In genomic region chr3:56323986-56324420, GRCh38 we compare ENCODE assay signal across 11 cellular contexts.
DNase-seq lines count a peak whose midpoint lies in the region; ATAC-seq, FAIRE-seq and TF ChIP-seq lines count a peak whose summit lies in the region.
"Had no signal": no experiment of that assay in that cellular context is flagged by ENCODE, and none has a peak within 500 bp of the region (broad histone marks: within the 10 kb centered on the region; RNA-seq: fewer than 3 reads in every experiment).

No MANE protein-coding gene starts in this region.

- CTCF ChIA-PET in WTC11 (lab: Charles Lee) = interaction anchor here (0.7 to 1.5 kb wide), 5 partner anchors 21 to 171 kb away, joined by 3 to 8 read pairs (median 4); partner anchors contain the start of gene ERC2

- TF ChIP-seq CTCF in WTC11 (IDR thresholded peaks at IDR 0.05) = no peak
- TF ChIP-seq CTCF in endothelial cell (IDR thresholded peaks at IDR 0.05; ENCODE audit: unreplicated experiment) = no peak

- H3K9me3 Mint-ChIP-seq in WTC11 (no peaks in the 10 kb centered on the region), endothelial cell (ENCODE audit: unreplicated experiment) (no peaks in the 10 kb centered on the region)
- H3K9me3 Mint-ChIP-seq: T-cell had no signal

- no peak for DNase-seq in Right ventricle myocardium inferior (ENCODE audit: missing footprints)
- DNase-seq in cardiac septum (ENCODE audit: low spot score) = no peak
- DNase-seq in WTC11 (ENCODE audit: low spot score) = no peak
- peak; percentile 21 for DNase-seq in left cardiac atrium
- peak; percentile 82 for DNase-seq in urothelium cell line (ENCODE audit: low spot score)
- DNase-seq in stimulated activated CD4-positive, alpha-beta T cell treated with anti-CD3 and anti-CD28 coated beads, Interleukin-4, amount 100 ng/mL, for 1 hour = no peak
- no peak for DNase-seq in endothelial cell (ENCODE audit: low spot score)
- no peak for DNase-seq in SK-N-DZ (ENCODE audit: low spot score)
- DNase-seq: stimulated activated naive B cell treated with anti-CD40 and anti-IgM and Interleukin-4, amounts not matched to agents 10 μg/mL and 1 μg/mL and 100 μg/mL, for 72 hours; T-cell had no signal

- peaks cover 30% of the 10 kb centered on the region for H3K4me1 Mint-ChIP-seq in WTC11
- H3K4me1 Mint-ChIP-seq in endothelial cell (ENCODE audit: unreplicated experiment) = peaks cover 8% of the 10 kb centered on the region
- H3K4me1 Mint-ChIP-seq: T-cell had no signal

- ATAC-seq in Right ventricle myocardium inferior (peak; percentile 47), WTC11 (peak; percentile 69), left cardiac atrium (peak; percentile 51 to 94)
- ATAC-seq: T-cell had no signal

- FAIRE-seq in urothelium cell line (lab: Jason Lieb, UNC) = no peak
- FAIRE-seq: GM18507 had no signal

- H3K4me3 Mint-ChIP-seq in WTC11 (no peak overlapping the region), endothelial cell (ENCODE audit: unreplicated experiment) (no peak overlapping the region)
- H3K4me3 Mint-ChIP-seq: stimulated activated naive B cell treated with anti-CD40 and anti-IgM and Interleukin-4, amounts not matched to agents 10 μg/mL and 1 μg/mL and 100 μg/mL, for 72 hours; T-cell had no signal

- H3K27me3 Mint-ChIP-seq in WTC11 (ENCODE audit: low read depth) (no peaks in the 10 kb centered on the region), endothelial cell (ENCODE audit: unreplicated experiment) (no peaks in the 10 kb centered on the region)

- POLR2A ChIA-PET in WTC11 (lab: Charles Lee) = no interaction called here

- H3K27ac Mint-ChIP-seq in WTC11 (no peak overlapping the region), endothelial cell (ENCODE audit: unreplicated experiment) (no peak overlapping the region)
- H3K27ac Mint-ChIP-seq: stimulated activated naive B cell treated with anti-CD40 and anti-IgM and Interleukin-4, amounts not matched to agents 10 μg/mL and 1 μg/mL and 100 μg/mL, for 72 hours; T-cell had no signal

- no peaks in the 10 kb centered on the region for H3K36me3 Mint-ChIP-seq in WTC11
- no peaks in the 10 kb centered on the region for H3K36me3 Mint-ChIP-seq in endothelial cell (ENCODE audit: low read depth, unreplicated experiment)
- H3K36me3 Mint-ChIP-seq: stimulated activated naive B cell treated with anti-CD40 and anti-IgM and Interleukin-4, amounts not matched to agents 10 μg/mL and 1 μg/mL and 100 μg/mL, for 72 hours; T-cell had no signal

- intact Hi-C loops in Right ventricle myocardium inferior (cut with DNase I) (no loop called here), cardiac septum (cut with DNase I) (no loop called here), left cardiac atrium (cut with DNase I) (no loop called here)

TF ChIP-seq in WTC11, 78 proteins besides CTCF, POLR2A, EP300 and RAD21:
- TF ChIP-seq AR (CRISPR knock-in tag; IDR thresholded peaks at IDR 0.05) (no peak), ZNF121 (CRISPR knock-in tag; IDR thresholded peaks at IDR 0.05) (peak; percentile 78; the same call in 1 of the 2 replicates)

Comparison
In these comparisons a context has a peak if more than half of its experiments do, and no peak if none do; other contexts are left out.
1. DNase-seq: peak in left cardiac atrium (single experiment) and urothelium cell line (single experiment); none in Right ventricle myocardium inferior (single experiment), cardiac septum (single experiment), WTC11 (single experiment), stimulated activated CD4-positive, alpha-beta T cell treated with anti-CD3 and anti-CD28 coated beads, Interleukin-4, amount 100 ng/mL, for 1 hour (single experiment), endothelial cell (single experiment) and SK-N-DZ (single experiment).
2. Peak in every context shown above with its lines, with median percentiles within 50 percentile points of each other: ATAC-seq.